In the genomic region with DNA sequence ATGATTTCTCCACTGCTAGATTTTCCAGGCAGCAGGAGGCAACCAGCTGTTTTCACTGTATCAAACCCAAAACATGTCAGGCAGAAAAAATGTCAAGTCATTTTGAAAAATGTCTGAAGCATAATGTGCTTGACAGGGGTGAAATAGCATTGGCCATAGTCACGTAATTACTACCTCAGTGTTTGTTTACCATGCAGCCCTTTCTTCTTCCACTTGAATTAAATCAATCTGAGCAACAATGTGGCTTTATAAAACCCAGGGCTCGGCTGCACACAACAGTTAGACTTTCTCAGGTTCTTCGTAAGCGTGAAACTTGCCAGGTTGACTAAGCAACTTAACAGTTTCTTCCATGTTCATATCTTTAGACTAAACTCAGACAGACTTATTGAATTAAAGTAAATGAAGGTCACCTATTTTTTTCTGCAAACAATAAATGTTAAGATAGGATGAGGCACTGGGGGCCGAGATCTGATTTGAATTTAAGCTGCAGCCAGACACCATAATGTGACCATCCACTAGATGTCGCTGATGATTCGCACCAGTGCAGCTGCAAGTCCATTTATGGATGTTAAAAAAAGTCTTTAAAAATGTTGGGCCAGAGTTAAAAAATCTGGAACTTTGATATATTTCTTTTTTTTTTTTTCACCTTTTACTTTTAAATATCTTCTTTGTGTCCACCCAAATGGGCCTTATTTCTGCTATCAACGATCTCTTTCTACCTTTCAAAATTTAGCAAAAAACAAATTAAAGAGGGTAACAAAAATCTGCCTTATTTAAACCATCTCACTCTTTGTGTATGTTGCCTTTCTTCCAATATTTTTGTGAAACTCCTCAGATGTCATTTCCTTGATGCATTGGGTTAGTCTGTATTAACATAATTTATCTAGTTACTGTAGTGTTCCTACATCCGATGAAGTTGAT, we compare ENCODE assay signal across 8 cellular contexts.
DNase-seq lines count a peak whose midpoint lies in the region; ATAC-seq and FAIRE-seq lines count a peak whose summit lies in the region.

No MANE protein-coding gene starts in this region.

- H3K4me3 ChIP-seq in Jurkat, Clone E6-1 (ENCODE audit: low read length): no peak overlapping the region

- H3K4me1 Mint-ChIP-seq in activated T-cell treated with anti-CD3 and anti-CD28 coated beads, Interleukin-2, amount 50 U/mL, for 24 hours (ENCODE audit: low read depth): no peaks in the 10 kb centered on the region
- H3K4me1 Mint-ChIP-seq in activated T-cell treated with anti-CD3 and anti-CD28 coated beads, Interleukin-2, amount 50 U/mL, for 4 hours (ENCODE audit: low read depth): no peaks in the 10 kb centered on the region

- H3K27ac Mint-ChIP-seq in activated T-cell treated with anti-CD3 and anti-CD28 coated beads, Interleukin-2, amount 50 U/mL, for 24 hours: no peak overlapping the region

- in situ Hi-C loops in T47D (cut with HindIII; ENCODE audit: low pct_unique_long_range_greater_than_20kb, low sequenced_read_pairs): no loop called here

- FAIRE-seq in islet of Langerhans (lab: Jason Lieb, UNC): peak; percentile 97

- peak; percentile 32 for DNase-seq in activated T-cell treated with anti-CD3 and anti-CD28 coated beads, Interleukin-2, amount 50 U/mL, for 24 hours
- no peak for DNase-seq in activated T-cell treated with anti-CD3 and anti-CD28 coated beads, Interleukin-2, amount 50 U/mL, for 4 hours
- DNase-seq in Jurkat, Clone E6-1 (ENCODE audit: low read depth, low spot score): peak; percentile 68
- DNase-seq in OCI-M1 (lab: John Stamatoyannopoulos, UW) (peak; percentile 69), T47D (ENCODE audit: low read depth in 1 of 2, low spot score in 1 of 2) (peak; percentile 16 to 57)
- peak; percentile 35 for DNase-seq in stimulated activated CD4-positive, alpha-beta T cell treated with anti-CD3 and anti-CD28 coated beads, Interleukin-1b, Interleukin-23, amount 100 ng/mL, for 48 hours

- H3K9me3 Mint-ChIP-seq in activated T-cell treated with anti-CD3 and anti-CD28 coated beads, Interleukin-2, amount 50 U/mL, for 24 hours: no peaks in the 10 kb centered on the region
- no peaks in the 10 kb centered on the region for H3K9me3 Mint-ChIP-seq in activated T-cell treated with anti-CD3 and anti-CD28 coated beads, Interleukin-2, amount 50 U/mL, for 4 hours

- no peaks in the 10 kb centered on the region for H3K36me3 Mint-ChIP-seq in activated T-cell treated with anti-CD3 and anti-CD28 coated beads, Interleukin-2, amount 50 U/mL, for 24 hours (ENCODE audit: low read depth)
- H3K36me3 Mint-ChIP-seq in activated T-cell treated with anti-CD3 and anti-CD28 coated beads, Interleukin-2, amount 50 U/mL, for 4 hours (ENCODE audit: insufficient read depth): no peaks in the 10 kb centered on the region

- no peak overlapping the region for H3K4me3 Mint-ChIP-seq in activated T-cell treated with anti-CD3 and anti-CD28 coated beads, Interleukin-2, amount 50 U/mL, for 24 hours
- no peak overlapping the region for H3K4me3 Mint-ChIP-seq in activated T-cell treated with anti-CD3 and anti-CD28 coated beads, Interleukin-2, amount 50 U/mL, for 4 hours

- ATAC-seq in activated T-cell treated with anti-CD3 and anti-CD28 coated beads, Interleukin-2, amount 50 U/mL, for 4 hours: no peak
- no peak for ATAC-seq in HG02623 (IDR thresholded peaks at IDR 0.05; ENCODE audit: unreplicated experiment)

- H3K27me3 Mint-ChIP-seq in activated T-cell treated with anti-CD3 and anti-CD28 coated beads, Interleukin-2, amount 50 U/mL, for 24 hours: peaks cover 3% of the 10 kb centered on the region
- H3K27me3 Mint-ChIP-seq in activated T-cell treated with anti-CD3 and anti-CD28 coated beads, Interleukin-2, amount 50 U/mL, for 4 hours (ENCODE audit: low read depth): peaks cover 5% of the 10 kb centered on the region
